ENCODE assay signal across 8 cellular contexts in the genomic region with DNA sequence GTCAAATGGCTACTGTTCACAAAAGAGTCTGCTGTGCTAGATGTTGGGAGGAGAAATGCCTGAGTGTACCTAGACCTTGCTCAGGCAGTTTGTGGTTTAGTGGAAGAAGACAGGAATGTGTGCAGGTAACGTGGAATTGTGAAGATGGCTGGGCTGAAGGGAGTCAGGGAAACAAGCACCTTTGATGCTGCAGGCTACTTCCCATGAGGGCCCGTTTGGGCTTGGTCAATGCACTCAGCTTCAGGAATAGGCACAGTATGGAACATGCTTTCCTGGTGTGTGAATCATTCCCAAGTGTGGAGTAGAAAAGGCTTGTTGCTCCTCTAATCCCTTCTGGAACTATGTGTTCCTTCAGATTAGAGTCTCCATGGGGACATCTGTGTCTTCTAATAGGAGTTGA.
"Had no signal": no experiment of that assay in that cellular context is flagged by ENCODE, and none has a peak within 500 bp of the region (broad histone marks: within the 10 kb centered on the region; RNA-seq: fewer than 3 reads in every experiment).

No MANE protein-coding gene starts in this region.

- H2AFZ ChIP-seq: GM23248 had no signal

- ATAC-seq: HCT116 had no signal

- H3K36me3 ChIP-seq: HAP-1 had no signal

- FAIRE-seq: HTR-8/SVneo had no signal

- H3K4me1 ChIP-seq: HAP-1 had no signal

- H3K4me3 ChIP-seq: GM23248, HAP-1 had no signal

- H3K9ac ChIP-seq: GM23248 had no signal

- H3K9me3 ChIP-seq: HAP-1 had no signal

- H3K27ac ChIP-seq: GM23248 had no signal

- DNase-seq: GM23248, GOT3, H7, HFFc6, KBM-7 had no signal
